In genomic region chr10:19843487-19843886, GRCh38 we compare ENCODE assay signal across 23 cellular contexts. TPM values are rescaled to one million over a fixed set of nuclear protein-coding genes. Genes with fewer than 3 reads are reported as not detected.
DNase-seq lines count a peak whose midpoint lies in the region; ATAC-seq and TF ChIP-seq lines count a peak whose summit lies in the region.
"Had no signal": no experiment of that assay in that cellular context is flagged by ENCODE, and none has a peak within 500 bp of the region (broad histone marks: within the 10 kb centered on the region; RNA-seq: fewer than 3 reads in every experiment).

No MANE protein-coding gene starts in this region.

- H3K36me3 ChIP-seq in A673 (ENCODE audit: insufficient read depth, low read length, poor library complexity, severe bottlenecking) = no peaks in the 10 kb centered on the region
- no peaks in the 10 kb centered on the region for H3K36me3 ChIP-seq in SK-N-SH (replicated peaks in 1 of 2; ENCODE audit: control insufficient read depth in 1 of 2, insufficient read depth in 2 of 2, low read length in 1 of 2)
- no peaks in the 10 kb centered on the region for H3K36me3 ChIP-seq in endodermal cell (ENCODE audit: control insufficient read depth, insufficient read depth, low read length)
- no peaks in the 10 kb centered on the region for H3K36me3 ChIP-seq in tibial nerve
- H3K36me3 ChIP-seq: BLaER1, heart right ventricle, stomach had no signal

- no peak overlapping the region for H2AFZ ChIP-seq in SK-N-SH (ENCODE audit: low read depth)
- H2AFZ ChIP-seq: parathyroid adenoma had no signal

- H3K4me1 Mint-ChIP-seq in endodermal cell (peaks cover 16% of the 10 kb centered on the region), nephron (peaks cover 48% of the 10 kb centered on the region)
- H3K4me1 Mint-ChIP-seq: activated naive CD4-positive, alpha-beta T cell treated with anti-CD3 and anti-CD28 coated beads, Interleukin-2, amount 50 U/mL, for 24 hours had no signal

- H3K9me3 Mint-ChIP-seq in endodermal cell (no peaks in the 10 kb centered on the region), nephron (no peaks in the 10 kb centered on the region)
- H3K9me3 Mint-ChIP-seq: activated naive CD4-positive, alpha-beta T cell treated with anti-CD3 and anti-CD28 coated beads, Interleukin-2, amount 50 U/mL, for 24 hours had no signal

- no peaks in the 10 kb centered on the region for H3K79me2 ChIP-seq in SK-N-SH (ENCODE audit: insufficient read depth)

- POLR2A ChIA-PET in A673 (lab: Charles Lee; ENCODE audit: low non-redundant PET) (no interaction called here), SK-N-SH (lab: Yijun Ruan, JAX) (interaction anchor here (1.1 kb wide), 1 partner anchor 15 kb away, joined by 4 read pairs; no protein-coding TSS in a partner anchor)

- H4K20me1 ChIP-seq in SK-N-SH (ENCODE audit: insufficient read depth) = no peaks in the 10 kb centered on the region
- H4K20me1 ChIP-seq: BLaER1 had no signal

- H3K27me3 ChIP-seq in A673 (replicated peaks; ENCODE audit: insufficient read depth, low read depth, low read length, poor library complexity) (no peaks in the 10 kb centered on the region), SK-N-SH (ENCODE audit: insufficient read depth) (no peaks in the 10 kb centered on the region), endodermal cell (ENCODE audit: control insufficient read depth, insufficient read depth, low read length, poor library complexity, severe bottlenecking) (no peaks in the 10 kb centered on the region), tibial nerve (no peaks in the 10 kb centered on the region)
- H3K27me3 ChIP-seq: BLaER1, heart right ventricle, stomach had no signal

- TF ChIP-seq RAD21 in SK-N-SH (IDR thresholded peaks at IDR 0.05; ENCODE audit: low read length) = no peak; the same call in 1 of the 2 replicates

- H3K27ac ChIP-seq in A673 (ENCODE audit: low read depth, low read length, poor library complexity, severe bottlenecking) = no peak overlapping the region
- no peak overlapping the region for H3K27ac ChIP-seq in SK-N-SH (ENCODE audit: low read depth in 2 of 2, low read length in 1 of 2)
- no peak overlapping the region for H3K27ac ChIP-seq in endodermal cell (ENCODE audit: low read depth, low read length)
- H3K27ac ChIP-seq in tibial nerve = no peak overlapping the region
- H3K27ac ChIP-seq: BLaER1, heart right ventricle, parathyroid adenoma, stomach had no signal

- H3K4me3 ChIP-seq in A673 (ENCODE audit: low read depth, low read length, poor library complexity, severe bottlenecking) (no peak overlapping the region), SK-N-SH (ENCODE audit: low read depth in 2 of 2, low read length in 1 of 2) (no peak overlapping the region), endodermal cell (ENCODE audit: low read length) (no peak overlapping the region), tibial nerve (no peak overlapping the region)
- H3K4me3 ChIP-seq: BLaER1, heart right ventricle, lung, stomach had no signal

- H3K27me3 Mint-ChIP-seq in endodermal cell (ENCODE audit: insufficient read depth) (no peaks in the 10 kb centered on the region), nephron (ENCODE audit: low read depth) (no peaks in the 10 kb centered on the region)

- ATAC-seq in HG03025 (IDR thresholded peaks at IDR 0.05; ENCODE audit: low FRiP score, unreplicated experiment) = no peak
- ATAC-seq: activated CD8-positive, alpha-beta T cell treated with anti-CD3 and anti-CD28 coated beads, Interleukin-2, amount 10 ng/mL, durations not matched to agents 7 days and 5 days; esophagus mucosa; heart right ventricle had no signal

- TF ChIP-seq EP300 in SK-N-SH (IDR thresholded peaks at IDR 0.05; ENCODE audit: borderline replicate concordance in 1 of 2, low read depth in 1 of 2, low read length in 1 of 2) (no peak), tibial nerve (IDR thresholded peaks at IDR 0.05) (no peak)

- H3K4me3 Mint-ChIP-seq in endodermal cell (no peak overlapping the region), nephron (peak overlapping the region in 1 of 3 experiments; percentile 1)
- H3K4me3 Mint-ChIP-seq: activated CD8-positive, alpha-beta T cell treated with anti-CD3 and anti-CD28 coated beads, Interleukin-2, amount 10 ng/mL, durations not matched to agents 7 days and 5 days; activated naive CD4-positive, alpha-beta T cell treated with anti-CD3 and anti-CD28 coated beads, Interleukin-2, amount 50 U/mL, for 24 hours; T-helper 2 cell treated with Interferon-gamma antibody and Interleukin-4, amounts not matched to agents 5 μg/mL and 100 μg/mL, for 36 hours had no signal

- no TSS peak for BruUV-seq in A673 (replicated peaks; lab: Mats Ljungman, UMichigan)

- TF ChIP-seq CTCF in A673 (conservative IDR thresholded peaks at IDR 0.05; ENCODE audit: low read depth, low read length) = no peak
- TF ChIP-seq CTCF in SK-N-SH (IDR thresholded peaks at IDR 0.05) = no peak
- no peak for TF ChIP-seq CTCF in endodermal cell (conservative IDR thresholded peaks at IDR 0.05)
- TF ChIP-seq CTCF in nephron (IDR thresholded peaks at IDR 0.05; ENCODE audit: unreplicated experiment in 3 of 3) = no peak
- no peak for TF ChIP-seq CTCF in tibial nerve (IDR thresholded peaks at IDR 0.05)

- H3K4me2 ChIP-seq in SK-N-SH = no peak overlapping the region
- H3K4me2 ChIP-seq: BLaER1 had no signal

- no peak for TF ChIP-seq POLR2A in tibial nerve (IDR thresholded peaks at IDR 0.05)

- no peaks in the 10 kb centered on the region for H3K9me3 ChIP-seq in A673 (ENCODE audit: low read depth, low read length, poor library complexity, severe bottlenecking)
- H3K9me3 ChIP-seq in SK-N-SH = no peaks in the 10 kb centered on the region
- no peaks in the 10 kb centered on the region for H3K9me3 ChIP-seq in endodermal cell (ENCODE audit: control insufficient read depth, low read length)
- no peaks in the 10 kb centered on the region for H3K9me3 ChIP-seq in tibial nerve
- H3K9me3 ChIP-seq: BLaER1, heart right ventricle, stomach had no signal

- H3K4me1 ChIP-seq in A673 (ENCODE audit: insufficient read depth, low read length, poor library complexity, severe bottlenecking) (peaks cover 60% of the 10 kb centered on the region), SK-N-SH (ENCODE audit: control insufficient read depth in 1 of 2, insufficient read depth in 2 of 2, low read depth in 1 of 2, low read length in 1 of 2) (peaks cover 3 to 5% of the 10 kb centered on the region in 2 experiments; a peak in 2 of 4 replicates), endodermal cell (ENCODE audit: control insufficient read depth, insufficient read depth, low read length) (no peaks in the 10 kb centered on the region), tibial nerve (peaks cover 0 to 27% (median 7%) of the 10 kb centered on the region in 4 donors)
- H3K4me1 ChIP-seq: BLaER1 had no signal

- H3K9ac ChIP-seq in SK-N-SH (no peak overlapping the region), endodermal cell (ENCODE audit: extremely low read depth, low read length, poor library complexity, severe bottlenecking) (no peak overlapping the region)
- H3K9ac ChIP-seq: BLaER1, parathyroid adenoma had no signal

- intact Hi-C loops in A673 (cut with micrococcal nuclease; ENCODE audit: unreplicated experiment) = no loop called here

- WGBS in SK-N-SH (ENCODE audit: low lambda C conversion rate) = 20% methylated on average over 1 of the region's 1 CpG
- 78% methylated on average over 1 of the region's 1 CpG; no CpG with 5 or more reads in 1 of the 2 experiments for WGBS in endodermal cell (ENCODE audit: insufficient coverage in 1 of 2, insufficient read length in 1 of 2), 2 experiments
- WGBS in tibial nerve, 2 donors = 17 to 20% methylated on average over 1 of the region's 1 CpG

- H3K27ac Mint-ChIP-seq in endodermal cell (peak overlapping the region; percentile 33), nephron (peak overlapping the region; percentile 13 to 31 (median 27))
- H3K27ac Mint-ChIP-seq: activated CD8-positive, alpha-beta T cell treated with anti-CD3 and anti-CD28 coated beads, Interleukin-2, amount 10 ng/mL, durations not matched to agents 7 days and 5 days; activated naive CD4-positive, alpha-beta T cell treated with anti-CD3 and anti-CD28 coated beads, Interleukin-2, amount 50 U/mL, for 24 hours; T-helper 2 cell treated with Interferon-gamma antibody and Interleukin-4, amounts not matched to agents 5 μg/mL and 100 μg/mL, for 36 hours had no signal

- H3F3A ChIP-seq in SK-N-SH (replicated peaks; ENCODE audit: insufficient read depth) = no peaks in the 10 kb centered on the region

- CTCF ChIA-PET in A673 (lab: Charles Lee) = no interaction called here
- CTCF ChIA-PET in SK-N-SH (lab: Yijun Ruan, JAX) = interaction anchor here (1.1 to 2.0 kb wide), 3 partner anchors 24 to 925 kb away, joined by 3 to 7 read pairs (median 5); no protein-coding TSS in a partner anchor

- H3K36me3 Mint-ChIP-seq in endodermal cell (ENCODE audit: low read depth) = no peaks in the 10 kb centered on the region
- no peaks in the 10 kb centered on the region for H3K36me3 Mint-ChIP-seq in nephron (ENCODE audit: low read depth)
- H3K36me3 Mint-ChIP-seq: activated naive CD4-positive, alpha-beta T cell treated with anti-CD3 and anti-CD28 coated beads, Interleukin-2, amount 50 U/mL, for 24 hours had no signal

- DNase-seq in A673 (ENCODE audit: low spot score) (peak; percentile 75), SK-N-SH (no peak), endodermal cell (no peak), hypothalamus (lab: John Stamatoyannopoulos, UW) (no peak), HK-2 (ENCODE audit: unreplicated experiment) (no peak), tibial nerve (ENCODE audit: low spot score in 2 of 2) (no peak)
- DNase-seq: activated CD4-positive, CD25-positive, alpha-beta regulatory T cell; activated CD8-positive, alpha-beta T cell treated with anti-CD3 and anti-CD28 coated beads, Interleukin-2, amount 10 ng/mL, durations not matched to agents 7 days and 5 days; activated T-cell treated with anti-CD3 and anti-CD28 coated beads, Interleukin-2, amount 50 U/mL, for 48 hours; heart right ventricle; islet precursor cell; NCI-H1436; NCI-H82; stimulated activated CD4-positive, alpha-beta T cell treated with anti-CD3 and anti-CD28 coated beads, Interleukin-4, amount 100 ng/mL, for 1 hour; stomach had no signal

- no peaks in the 10 kb centered on the region for H3K9me2 ChIP-seq in SK-N-SH

TF ChIP-seq in SK-N-SH, 30 proteins besides CTCF, POLR2A, EP300 and RAD21:
- TF ChIP-seq RXRA (IDR thresholded peaks at IDR 0.05; ENCODE audit: borderline replicate concordance, low read depth) (no peak), CHD2 (IDR thresholded peaks at IDR 0.05; ENCODE audit: low read length, partially characterized antibody) (peak; percentile 40), EZH2phosphoT487 (IDR thresholded peaks at IDR 0.05; ENCODE audit: borderline replicate concordance, low read depth) (no peak), YY1 (IDR thresholded peaks at IDR 0.05; ENCODE audit: low read depth) (no peak)

RNA-seq across cellular contexts. Expression of gene PLXDC2, which starts 27.3 kb away (rescaled TPM):
- total RNA-seq in A673 (2021) (69.6 and 74.8 TPM in 2 replicates), endodermal cell (10 to 100 TPM; 19.5 to 26.4 TPM), tibial nerve (10 to 100 TPM; 55.2 to 79.2 (median 74.5) TPM)
- polyA plus RNA-seq in SK-N-SH (2012; rRNA removed) = 2.5 and 3.0 TPM in 2 replicates
- polyA plus RNA-seq in SK-N-SH (2012; cell fraction: cytosol; rRNA removed) = 1.8 and 1.9 TPM in 2 replicates
- polyA plus RNA-seq in SK-N-SH (2012; cell fraction: nucleus; rRNA removed) = 1.5 and 3.6 TPM in 2 replicates
- 10.5 TPM for polyA plus RNA-seq in endodermal cell (2013, experiment 1 of 2)
- polyA plus RNA-seq in endodermal cell (2013, experiment 2 of 2) = 10.9 TPM
